ENCODE assay signal across 18 cellular contexts in the genomic region with DNA sequence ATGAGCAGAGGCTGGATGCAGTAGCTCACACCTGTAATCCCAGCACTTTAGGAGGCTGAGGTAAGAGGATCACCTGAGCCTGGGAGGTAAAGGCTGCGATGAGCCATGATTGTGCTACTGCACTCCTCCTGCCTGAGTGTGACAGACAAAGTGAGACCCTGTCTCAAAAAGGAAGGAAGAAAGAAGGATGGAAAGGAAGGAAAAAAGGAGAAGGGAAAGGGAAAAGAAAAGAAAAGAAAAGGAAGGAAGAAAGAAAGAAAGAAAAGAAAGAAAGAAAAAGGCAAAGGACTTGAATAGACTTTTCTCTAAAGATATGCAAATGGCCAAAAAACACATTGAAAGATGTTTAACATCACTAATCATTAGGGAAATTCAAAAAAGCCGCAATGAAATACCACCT.
DNase-seq lines count a peak whose midpoint lies in the region; ATAC-seq, FAIRE-seq and TF ChIP-seq lines count a peak whose summit lies in the region.
"Had no signal": no experiment of that assay in that cellular context is flagged by ENCODE, and none has a peak within 500 bp of the region (broad histone marks: within the 10 kb centered on the region; RNA-seq: fewer than 3 reads in every experiment).

No MANE protein-coding gene starts in this region.

- H2BK5ac ChIP-seq in H9 (ENCODE audit: insufficient read length, low read length) (no peak overlapping the region), H1 (ENCODE audit: low read depth, low read length) (peak overlapping the region; percentile 97; the same call in 1 of the 2 replicates)

- H4K20me1 ChIP-seq in H9 (ENCODE audit: control insufficient read depth, insufficient read depth, insufficient read length), result no peaks in the 10 kb centered on the region
- no peaks in the 10 kb centered on the region for H4K20me1 ChIP-seq in H1 (replicated peaks in 1 of 2; ENCODE audit: control insufficient read depth in 1 of 2, insufficient read depth in 2 of 2, low read length in 2 of 2)
- H4K20me1 ChIP-seq in smooth muscle cell (ENCODE audit: low read depth), result no peaks in the 10 kb centered on the region

- no peak for TF ChIP-seq RAD21 in H1 (IDR thresholded peaks at IDR 0.05 in 1 of 2, conservative IDR thresholded peaks at IDR 0.05 in 1 of 2; ENCODE audit: low read depth in 2 of 2, low read length in 2 of 2)

- no peak overlapping the region for H3K27ac ChIP-seq in H9 (ENCODE audit: insufficient read length, low read depth, low read length)
- H3K27ac ChIP-seq in H1 (ENCODE audit: low read depth, low read length), result no peak overlapping the region
- no peak overlapping the region for H3K27ac ChIP-seq in smooth muscle cell (ENCODE audit: low read depth)
- H3K27ac ChIP-seq: GM23248 had no signal

- H3K79me2 ChIP-seq in H9 (ENCODE audit: insufficient read depth, low read length), result no peaks in the 10 kb centered on the region
- H3K79me2 ChIP-seq in H1 (ENCODE audit: control insufficient read depth in 1 of 2, insufficient read depth in 2 of 2, low read length in 2 of 2), result no peaks in the 10 kb centered on the region
- no peaks in the 10 kb centered on the region for H3K79me2 ChIP-seq in smooth muscle cell (ENCODE audit: low read depth)

- H3K18ac ChIP-seq in H9 (ENCODE audit: insufficient read length, low read depth, low read length) (no peak overlapping the region), H1 (ENCODE audit: extremely low read depth, low read length) (peak overlapping the region; percentile 66)

- H3K4me2 ChIP-seq in H9 (ENCODE audit: insufficient read depth, insufficient read length, low read length) (no peak overlapping the region), H1 (ENCODE audit: insufficient read depth in 1 of 2, low read depth in 2 of 2, low read length in 2 of 2) (no peak overlapping the region), smooth muscle cell (no peak overlapping the region)

- no peaks in the 10 kb centered on the region for H3K36me3 ChIP-seq in H1 (ENCODE audit: control insufficient read depth in 2 of 4, insufficient read depth in 4 of 4, low read length in 3 of 4)
- H3K36me3 ChIP-seq in smooth muscle cell (ENCODE audit: low read depth), result no peaks in the 10 kb centered on the region
- H3K36me3 ChIP-seq: HAP-1 had no signal

- no peak overlapping the region for H2BK15ac ChIP-seq in H9 (ENCODE audit: low read depth, low read length)
- H2BK15ac ChIP-seq in H1 (ENCODE audit: low read length), result no peak overlapping the region

- no peak for TF ChIP-seq POLR2A in H1 (IDR thresholded peaks at IDR 0.05; ENCODE audit: control extremely low read depth in 1 of 2, low read depth in 2 of 2, low read length in 2 of 2)

- no peak for FAIRE-seq in H1 (lab: Jason Lieb, UNC)
- FAIRE-seq: A204.1, HTR-8/SVneo had no signal

- no peak overlapping the region for H2BK20ac ChIP-seq in H9 (ENCODE audit: low read depth, low read length, poor library complexity, severe bottlenecking)
- H2BK20ac ChIP-seq in H1 (ENCODE audit: low read length), result peak overlapping the region; percentile 99

- TF ChIP-seq CTCF in H9 (conservative IDR thresholded peaks at IDR 0.05) (no peak), WTC11 (IDR thresholded peaks at IDR 0.05) (no peak), H1 (IDR thresholded peaks at IDR 0.05; ENCODE audit: control extremely low read depth in 1 of 3, insufficient read depth in 1 of 3, low read depth in 1 of 3, low read length in 3 of 3) (no peak), smooth muscle cell (IDR thresholded peaks at IDR 0.05; ENCODE audit: borderline replicate concordance, insufficient read depth, poor library complexity, severe bottlenecking) (no peak)

- CTCF ChIA-PET in WTC11 (lab: Charles Lee) (interaction anchor here (2.1 kb wide), 1 partner anchor 19 kb away, joined by 23 read pairs; no protein-coding TSS in a partner anchor), H1 (lab: Charles Lee; ENCODE audit: partially characterized antibody) (no interaction called here)

- H3K4me1 ChIP-seq in H9 (ENCODE audit: insufficient read depth, low read length) (peaks cover 19% of the 10 kb centered on the region; the same call in 1 of the 2 replicates), H1 (replicated peaks in 1 of 4; ENCODE audit: control insufficient read depth in 3 of 4, insufficient read depth in 4 of 4, low read length in 3 of 4) (peaks cover 14 to 27% (median 20%) of the 10 kb centered on the region in 4 experiments), smooth muscle cell (ENCODE audit: low read depth) (no peaks in the 10 kb centered on the region)

- no peak overlapping the region for H4K5ac ChIP-seq in H9 (ENCODE audit: insufficient read length, low read depth, low read length)
- H4K5ac ChIP-seq in H1 (ENCODE audit: insufficient read length, low read depth, low read length), result peak overlapping the region; percentile 62

- H3K9me3 ChIP-seq in H9 (ENCODE audit: control insufficient read depth, low read depth, low read length), result no peaks in the 10 kb centered on the region
- H3K9me3 ChIP-seq in H1 (ENCODE audit: insufficient read depth in 2 of 2, low read depth in 1 of 2, low read length in 1 of 2), result no peaks in the 10 kb centered on the region
- H3K9me3 ChIP-seq in smooth muscle cell (replicated peaks; ENCODE audit: low read depth), result no peaks in the 10 kb centered on the region
- H3K9me3 ChIP-seq: HAP-1 had no signal

- DNase-seq in activated naive CD4-positive, alpha-beta T cell treated with Interleukin-2 at 50 U/mL for 16 hours, result no peak
- DNase-seq in H9 (no peak), WTC11 (ENCODE audit: low spot score) (no peak), H1 (ENCODE audit: low read depth in 1 of 2, low spot score in 2 of 2) (no peak), smooth muscle cell (lab: John Stamatoyannopoulos, UW; ENCODE audit: unreplicated experiment) (no peak)
- DNase-seq: C1 segment of cervical spinal cord; Calu3; CD4-positive, alpha-beta T cell; DMS 273 treated with DMSO at 0.1 percent for 48 hours; GM23248; HFFc6 had no signal

- no peak for TF ChIP-seq EP300 in H1 (IDR thresholded peaks at IDR 0.05; ENCODE audit: borderline replicate concordance in 1 of 2, low read depth in 2 of 2, low read length in 2 of 2)

- H3K23ac ChIP-seq in H9 (ENCODE audit: insufficient read length, low read depth, low read length) (no peak overlapping the region), H1 (ENCODE audit: insufficient read length) (no peak overlapping the region)

- H3K56ac ChIP-seq in H9 (ENCODE audit: insufficient read length, low read depth, low read length) (no peak overlapping the region), H1 (replicated peaks; ENCODE audit: insufficient read length, low read depth, low read length) (no peak overlapping the region)

- H2BK120ac ChIP-seq in H9 (ENCODE audit: low read depth, low read length, poor library complexity, severe bottlenecking) (no peak overlapping the region), H1 (replicated peaks; ENCODE audit: low read depth, low read length) (peak overlapping the region; percentile 88)

- H3K27me3 Mint-ChIP-seq in activated naive CD4-positive, alpha-beta T cell treated with anti-CD3 and anti-CD28 coated beads, Interleukin-2, amount 50 U/mL, for 24 hours, result no peaks in the 10 kb centered on the region
- no peaks in the 10 kb centered on the region for H3K27me3 Mint-ChIP-seq in H9 (ENCODE audit: low read depth)
- no peaks in the 10 kb centered on the region for H3K27me3 Mint-ChIP-seq in WTC11 (ENCODE audit: low read depth)
- H3K27me3 Mint-ChIP-seq: B cell; CD4-positive, alpha-beta T cell had no signal

- no peaks in the 10 kb centered on the region for H3K23me2 ChIP-seq in H9 (ENCODE audit: insufficient read length, low read depth, low read length, poor library complexity, severe bottlenecking)
- H3K23me2 ChIP-seq in H1 (ENCODE audit: low read depth, low read length), result no peaks in the 10 kb centered on the region

- H3K79me1 ChIP-seq in H9 (ENCODE audit: insufficient read depth, low read depth, low read length, poor library complexity, severe bottlenecking) (no peaks in the 10 kb centered on the region), H1 (ENCODE audit: low read depth, low read length) (no peaks in the 10 kb centered on the region)

- H3K9me3 Mint-ChIP-seq in activated naive CD4-positive, alpha-beta T cell treated with anti-CD3 and anti-CD28 coated beads, Interleukin-2, amount 50 U/mL, for 24 hours, result no peaks in the 10 kb centered on the region
- H3K9me3 Mint-ChIP-seq in H9, result peaks cover 0 to 2% of the 10 kb centered on the region in 2 experiments; a peak in 4 of 5 replicates
- H3K9me3 Mint-ChIP-seq in WTC11, result no peaks in the 10 kb centered on the region
- H3K9me3 Mint-ChIP-seq: CD4-positive, alpha-beta T cell had no signal

- H2BK12ac ChIP-seq in H9 (ENCODE audit: insufficient read length, low read depth, low read length) (no peak overlapping the region), H1 (ENCODE audit: low read depth, low read length) (peak overlapping the region; percentile 97; the same call in 1 of the 2 replicates)

- H3K27ac Mint-ChIP-seq in activated naive CD4-positive, alpha-beta T cell treated with anti-CD3 and anti-CD28 coated beads, Interleukin-2, amount 50 U/mL, for 24 hours, result peak overlapping the region; percentile 52
- H3K27ac Mint-ChIP-seq in H9 (peak overlapping the region; percentile 83 to 88 (median 86); a peak in 6 of 7 replicates), WTC11 (peak overlapping the region; percentile 86; the same call in 1 of the 2 replicates)
- H3K27ac Mint-ChIP-seq: B cell; CD4-positive, alpha-beta T cell; HFFc6 had no signal

- no peak overlapping the region for H4K8ac ChIP-seq in H9 (replicated peaks; ENCODE audit: insufficient read length, low read depth, low read length)
- no peak overlapping the region for H4K8ac ChIP-seq in H1 (ENCODE audit: extremely low read depth, insufficient read depth, low read length)

- no peaks in the 10 kb centered on the region for H3K36me3 Mint-ChIP-seq in activated naive CD4-positive, alpha-beta T cell treated with anti-CD3 and anti-CD28 coated beads, Interleukin-2, amount 50 U/mL, for 24 hours
- H3K36me3 Mint-ChIP-seq in H9 (ENCODE audit: insufficient read depth in 1 of 3, low read depth in 3 of 3) (no peaks in the 10 kb centered on the region), WTC11 (no peaks in the 10 kb centered on the region)

- POLR2A ChIA-PET in WTC11 (lab: Charles Lee), result no interaction called here
- POLR2A ChIA-PET in H1 (lab: Charles Lee; ENCODE audit: partially characterized antibody), result no interaction called here

- WGBS in H9 (ENCODE audit: extremely low coverage, insufficient read length, low lambda C conversion rate), result no CpG with 5 or more reads among the region's 2 CpGs
- WGBS in H1 (ENCODE audit: extremely low coverage in 1 of 2, insufficient coverage in 1 of 2, insufficient read length in 1 of 2, insufficient replicate concordance in 2 of 2, low coverage in 1 of 2, low lambda C conversion rate in 2 of 2, missing lambda C conversion rate in 1 of 2), 2 experiments, result 96% methylated on average over 2 of the region's 2 CpGs; no CpG with 5 or more reads in 1 of the 2 experiments
- 92% methylated on average over 2 of the region's 2 CpGs for WGBS in smooth muscle cell (ENCODE audit: low lambda C conversion rate)

- H3K4me3 ChIP-seq in H1 (ENCODE audit: extremely low read depth in 1 of 4, insufficient read depth in 2 of 4, low read depth in 3 of 4, low read length in 4 of 4) (no peak overlapping the region), smooth muscle cell (no peak overlapping the region)
- H3K4me3 ChIP-seq: GM23248, HAP-1 had no signal

- no peaks in the 10 kb centered on the region for H3K27me3 ChIP-seq in H9 (ENCODE audit: insufficient read depth, low read length)
- no peaks in the 10 kb centered on the region for H3K27me3 ChIP-seq in H1 (replicated peaks in 1 of 4; ENCODE audit: control insufficient read depth in 3 of 4, extremely low read depth in 1 of 4, insufficient read depth in 3 of 4, low read length in 3 of 4)
- no peaks in the 10 kb centered on the region for H3K27me3 ChIP-seq in smooth muscle cell (ENCODE audit: low read depth)

- H2AK5ac ChIP-seq in H9 (ENCODE audit: insufficient read length, low read length) (no peak overlapping the region), H1 (ENCODE audit: low read depth, low read length) (peak overlapping the region; percentile 84; the same call in 1 of the 2 replicates)

- ATAC-seq in WTC11 (no peak), HG02852 (IDR thresholded peaks at IDR 0.05; ENCODE audit: unreplicated experiment) (no peak), SK-N-SH treated with all-trans-retinoic acid at 6 μM for 48 hours (no peak)

- no peak overlapping the region for H3K4me3 Mint-ChIP-seq in activated naive CD4-positive, alpha-beta T cell treated with anti-CD3 and anti-CD28 coated beads, Interleukin-2, amount 50 U/mL, for 24 hours
- H3K4me3 Mint-ChIP-seq in H9 (peak overlapping the region in 1 of 2 experiments; percentile 2; a peak in 1 of 5 replicates), WTC11 (no peak overlapping the region)
- H3K4me3 Mint-ChIP-seq: B cell; CD4-positive, alpha-beta T cell; HFFc6 had no signal

- H3F3A ChIP-seq in smooth muscle cell (ENCODE audit: low read depth), result no peaks in the 10 kb centered on the region

- no peak overlapping the region for H3T11ph ChIP-seq in H9 (ENCODE audit: low read length)

- no peak overlapping the region for H3K4ac ChIP-seq in H9 (ENCODE audit: low read depth, low read length)
- H3K4ac ChIP-seq in H1 (replicated peaks; ENCODE audit: insufficient read length, low read depth, low read length), result no peak overlapping the region

- no peak overlapping the region for H4K91ac ChIP-seq in H9 (ENCODE audit: insufficient read length, low read depth, low read length)
- peak overlapping the region; percentile 56 for H4K91ac ChIP-seq in H1 (replicated peaks; ENCODE audit: insufficient read length, low read length)

- no peak overlapping the region for H3K14ac ChIP-seq in H9 (ENCODE audit: insufficient read depth, low read length)
- H3K14ac ChIP-seq in H1 (ENCODE audit: insufficient read length), result no peak overlapping the region

- peaks cover 5% of the 10 kb centered on the region for H3K4me1 Mint-ChIP-seq in activated naive CD4-positive, alpha-beta T cell treated with anti-CD3 and anti-CD28 coated beads, Interleukin-2, amount 50 U/mL, for 24 hours
- H3K4me1 Mint-ChIP-seq in H9 (peaks cover 49 to 63% of the 10 kb centered on the region in 2 experiments), WTC11 (peaks cover 75% of the 10 kb centered on the region)
- H3K4me1 Mint-ChIP-seq: B cell had no signal

- H2AFZ ChIP-seq in H9 (ENCODE audit: low read length), result no peak overlapping the region
- H2AFZ ChIP-seq in H1 (ENCODE audit: low read length), result no peak overlapping the region
- no peak overlapping the region for H2AFZ ChIP-seq in smooth muscle cell (ENCODE audit: low read depth)
- H2AFZ ChIP-seq: GM23248 had no signal

- H3K9ac ChIP-seq in H9 (ENCODE audit: extremely low read depth, insufficient read length, low read length), result no peak overlapping the region
- H3K9ac ChIP-seq in H1 (replicated peaks in 1 of 4; ENCODE audit: extremely low read depth in 1 of 4, low read depth in 3 of 4, low read length in 3 of 4), result no peak overlapping the region
- no peak overlapping the region for H3K9ac ChIP-seq in smooth muscle cell (ENCODE audit: low read depth)
- H3K9ac ChIP-seq: GM23248 had no signal
